8 cellular contexts compared by ENCODE assay signal in genomic region chr14:99729991-99730875, GRCh38. TPM values are rescaled to one million over a fixed set of nuclear protein-coding genes. Genes with fewer than 3 reads are reported as not detected.
DNase-seq lines count a peak whose midpoint lies in the region; ATAC-seq and TF ChIP-seq lines count a peak whose summit lies in the region.

No MANE protein-coding gene starts in this region.

- H3K36me3 ChIP-seq in esophagus muscularis mucosa, result no peaks in the 10 kb centered on the region
- no peaks in the 10 kb centered on the region for H3K36me3 ChIP-seq in naive thymus-derived CD4-positive, alpha-beta T cell (ENCODE audit: control insufficient read depth in 2 of 3, insufficient read depth in 3 of 3, low read length in 3 of 3)

- intact Hi-C loops in esophagus muscularis mucosa (cut with DNase I), result loop anchor here (2.0 kb wide), 3 partner anchors 39 to 155 kb away; partner anchors contain the start of gene EML1
- intact Hi-C loops in naive thymus-derived CD4-positive, alpha-beta T cell (cut with micrococcal nuclease), result loop anchor here (1.0 to 5.0 kb wide), 4 partner anchors 46 to 647 kb away; partner anchors contain the start of genes CYP46A1 (in 1 of the 2), EML1 (in 1 of the 2) and WDR25 (in 1 of the 2)

- no peak for TF ChIP-seq POLR2A in esophagus muscularis mucosa (IDR thresholded peaks at IDR 0.05; ENCODE audit: low read depth)

- no peak for TF ChIP-seq EP300 in esophagus muscularis mucosa (IDR thresholded peaks at IDR 0.05)

- peak; percentile 93 to 100 (median 95) for TF ChIP-seq CTCF in esophagus muscularis mucosa (IDR thresholded peaks at IDR 0.05)

- 16% methylated on average over 11 of the region's 75 CpGs for WGBS in esophagus muscularis mucosa

- DNase-seq in EL, result peak; percentile 47
- peak; percentile 43 for DNase-seq in NCI-H460 (ENCODE audit: extremely low read depth, low read depth)
- DNase-seq in activated T-cell treated with anti-CD3 and anti-CD28 coated beads for 24 hours (ENCODE audit: low read depth), result peak; percentile 55
- no peak for DNase-seq in esophagus muscularis mucosa (ENCODE audit: extremely low spot score)
- peak; percentile 26 to 85 (median 53) for DNase-seq in naive thymus-derived CD4-positive, alpha-beta T cell
- DNase-seq in stimulated activated naive B cell treated with anti-CD40 and anti-IgM and Interleukin-4, amounts not matched to agents 10 μg/mL and 1 μg/mL and 100 μg/mL, for 72 hours, result peak; percentile 50

- H3K4me1 Mint-ChIP-seq in naive thymus-derived CD4-positive, alpha-beta T cell, result peaks cover 0 to 6% (median 0%) of the 10 kb centered on the region in 7 donors
- peaks cover 0 to 4% of the 10 kb centered on the region in 2 donors for H3K4me1 Mint-ChIP-seq in stimulated activated naive B cell treated with anti-CD40 and anti-IgM and Interleukin-4, amounts not matched to agents 10 μg/mL and 1 μg/mL and 100 μg/mL, for 72 hours

- peaks cover 47 to 58% (median 54%) of the 10 kb centered on the region in 4 donors for H3K4me1 ChIP-seq in esophagus muscularis mucosa
- H3K4me1 ChIP-seq in naive thymus-derived CD4-positive, alpha-beta T cell (ENCODE audit: control insufficient read depth in 2 of 2, insufficient read depth in 2 of 2, low read length in 2 of 2), result no peaks in the 10 kb centered on the region

- H3K27ac Mint-ChIP-seq in naive thymus-derived CD4-positive, alpha-beta T cell, result no peak overlapping the region
- H3K27ac Mint-ChIP-seq in stimulated activated naive B cell treated with anti-CD40 and anti-IgM and Interleukin-4, amounts not matched to agents 10 μg/mL and 1 μg/mL and 100 μg/mL, for 72 hours, result no peak overlapping the region

- peaks cover 0 to 3% (median 0%) of the 10 kb centered on the region in 5 donors for H3K36me3 Mint-ChIP-seq in naive thymus-derived CD4-positive, alpha-beta T cell
- no peaks in the 10 kb centered on the region for H3K36me3 Mint-ChIP-seq in stimulated activated naive B cell treated with anti-CD40 and anti-IgM and Interleukin-4, amounts not matched to agents 10 μg/mL and 1 μg/mL and 100 μg/mL, for 72 hours

- H3K27ac ChIP-seq in esophagus muscularis mucosa (replicated peaks in 1 of 4), result peak overlapping the region; percentile 47 to 68 (median 62)
- H3K27ac ChIP-seq in naive thymus-derived CD4-positive, alpha-beta T cell (ENCODE audit: low read depth, low read length), result no peak overlapping the region

- POLR2A ChIA-PET in naive thymus-derived CD4-positive, alpha-beta T cell (lab: Charles Lee), result no interaction called here

- peaks cover 7 to 45% (median 20%) of the 10 kb centered on the region in 5 donors for H3K27me3 Mint-ChIP-seq in naive thymus-derived CD4-positive, alpha-beta T cell
- peaks cover 72 to 86% of the 10 kb centered on the region in 2 donors for H3K27me3 Mint-ChIP-seq in stimulated activated naive B cell treated with anti-CD40 and anti-IgM and Interleukin-4, amounts not matched to agents 10 μg/mL and 1 μg/mL and 100 μg/mL, for 72 hours

- peaks cover 0 to under 1% (median 0%) of the 10 kb centered on the region in 11 donors for H3K9me3 Mint-ChIP-seq in naive thymus-derived CD4-positive, alpha-beta T cell
- H3K9me3 Mint-ChIP-seq in stimulated activated naive B cell treated with anti-CD40 and anti-IgM and Interleukin-4, amounts not matched to agents 10 μg/mL and 1 μg/mL and 100 μg/mL, for 72 hours, result no peaks in the 10 kb centered on the region

- H3K4me3 Mint-ChIP-seq in naive thymus-derived CD4-positive, alpha-beta T cell, result peak overlapping the region in 8 of 10 donors; percentile 13 to 75 (median 50)
- H3K4me3 Mint-ChIP-seq in stimulated activated naive B cell treated with anti-CD40 and anti-IgM and Interleukin-4, amounts not matched to agents 10 μg/mL and 1 μg/mL and 100 μg/mL, for 72 hours, result peak overlapping the region in 1 of 2 donors; percentile 26

- peak overlapping the region; percentile 63 to 76 (median 70) for H3K4me3 ChIP-seq in esophagus muscularis mucosa
- H3K4me3 ChIP-seq in naive thymus-derived CD4-positive, alpha-beta T cell (ENCODE audit: low read length), result no peak overlapping the region

- CTCF ChIA-PET in naive thymus-derived CD4-positive, alpha-beta T cell (lab: Charles Lee), result interaction anchor here (0.6 to 3.3 kb wide), 8 partner anchors 14 to 1934 kb away, joined by 3 to 10 read pairs (median 4); no protein-coding TSS in a partner anchor

- H3K9me3 ChIP-seq in esophagus muscularis mucosa, result no peaks in the 10 kb centered on the region
- no peaks in the 10 kb centered on the region for H3K9me3 ChIP-seq in naive thymus-derived CD4-positive, alpha-beta T cell (ENCODE audit: control insufficient read depth in 2 of 3, low read length in 3 of 3)

- ATAC-seq in HG02642 (IDR thresholded peaks at IDR 0.05; ENCODE audit: poor library complexity, unreplicated experiment) (peak; percentile 51), HG03457 (IDR thresholded peaks at IDR 0.05; ENCODE audit: unreplicated experiment) (no peak)
- ATAC-seq in naive thymus-derived CD4-positive, alpha-beta T cell, result peak; percentile 71
- peak; percentile 75 to 82 for ATAC-seq in stimulated activated naive B cell treated with anti-CD40 and anti-IgM and Interleukin-4, amounts not matched to agents 10 μg/mL and 1 μg/mL and 100 μg/mL, for 72 hours (replicated peaks)

- no peaks in the 10 kb centered on the region for H3K27me3 ChIP-seq in esophagus muscularis mucosa
- H3K27me3 ChIP-seq in naive thymus-derived CD4-positive, alpha-beta T cell (ENCODE audit: control insufficient read depth in 2 of 2, insufficient read depth in 2 of 2, low read length in 2 of 2), result no peaks in the 10 kb centered on the region

RNA-seq across cellular contexts. Expression of gene CYP46A1, which starts 46.1 kb away (rescaled TPM):
- total RNA-seq in NCI-H460 (2014; rRNA removed; shearing (Covaris generic)), result 0.02 TPM in 1 of 2 replicates, not detected in the other
- not detected in 2 replicates for polyA plus RNA-seq in NCI-H460 (2014; cell fraction: nucleus; rRNA removed)
- 1 to 10 TPM; 1.2 to 2.5 (median 1.9) TPM for total RNA-seq in esophagus muscularis mucosa
- total RNA-seq in naive thymus-derived CD4-positive, alpha-beta T cell, result under 1 TPM in 4 of 5 experiments, not detected in 1; 0.13 to 0.34 (median 0.32) TPM
- polyA plus RNA-seq in naive thymus-derived CD4-positive, alpha-beta T cell, result under 1 TPM; 0.02 to 0.03 TPM
